ENCODE assay signal across 20 cellular contexts in genomic region chr3:71887256-71887655, GRCh38.
DNase-seq lines count a peak whose midpoint lies in the region; ATAC-seq, FAIRE-seq and TF ChIP-seq lines count a peak whose summit lies in the region.
"Had no signal": no experiment of that assay in that cellular context is flagged by ENCODE, and none has a peak within 500 bp of the region (broad histone marks: within the 10 kb centered on the region; RNA-seq: fewer than 3 reads in every experiment).

No MANE protein-coding gene starts in this region.

- H3K4me1 ChIP-seq in neutrophil (ENCODE audit: control insufficient read depth in 1 of 2, insufficient read depth in 1 of 2, low read depth in 1 of 2, low read length in 1 of 2), result peaks cover 29 to 40% of the 10 kb centered on the region in 2 experiments
- H3K4me1 ChIP-seq in PC-3 (ENCODE audit: insufficient read depth, low read length), result no peaks in the 10 kb centered on the region
- peaks cover 0 to 13% (median 5%) of the 10 kb centered on the region in 9 donors for H3K4me1 ChIP-seq in heart right ventricle
- H3K4me1 ChIP-seq: A549, Caco-2 had no signal

- peak; percentile 68 for DNase-seq in D721Med (ENCODE audit: insufficient read length, low spot score)
- DNase-seq in NCI-H82 (lab: John Stamatoyannopoulos, UW), result peak; percentile 79
- no peak for DNase-seq in PC-3
- no peak for DNase-seq in cardiac septum (ENCODE audit: low spot score)
- no peak for DNase-seq in heart right ventricle
- DNase-seq: 8988T; C1 segment of cervical spinal cord; Caco-2; CD4-positive, alpha-beta memory T cell; DMS53; DMS79 treated with DMSO at 0.1 percent for 48 hours; GF-D8; GOT3; HFFc6 had no signal

- 81 to 82% methylated on average over 2 of the region's 2 CpGs for WGBS in heart right ventricle, 2 donors

- no peak overlapping the region for H3K4me2 ChIP-seq in PC-3 (ENCODE audit: low read length)
- H3K4me2 ChIP-seq: A549 had no signal

- CTCF ChIA-PET in PC-3 (lab: Charles Lee), result no interaction called here

- intact Hi-C loops in PC-3 (cut with micrococcal nuclease), result no loop called here
- intact Hi-C loops in cardiac septum (cut with DNase I), result no loop called here
- intact Hi-C loops in heart right ventricle (cut with DNase I), result no loop called here

- TF ChIP-seq CTCF in D721Med (IDR thresholded peaks at IDR 0.05; ENCODE audit: insufficient read depth, missing control alignments) (no peak), neutrophil (IDR thresholded peaks at IDR 0.05) (no peak), PC-3 (conservative IDR thresholded peaks at IDR 0.05; ENCODE audit: low read depth, low read length) (no peak), heart right ventricle (IDR thresholded peaks at IDR 0.05) (no peak)

- no peak overlapping the region for H3K9ac ChIP-seq in PC-3 (ENCODE audit: low read length)

- POLR2A ChIA-PET in PC-3 (lab: Charles Lee; ENCODE audit: unreplicated experiment), result no interaction called here

- no peaks in the 10 kb centered on the region for H3K79me2 ChIP-seq in PC-3 (ENCODE audit: low read length)

- no peak overlapping the region for H2AFZ ChIP-seq in PC-3 (ENCODE audit: low read length)

- no peaks in the 10 kb centered on the region for H3K9me2 ChIP-seq in PC-3 (replicated peaks; ENCODE audit: low read length)

- H3K27ac ChIP-seq in neutrophil, result peak overlapping the region; percentile 33
- no peak overlapping the region for H3K27ac ChIP-seq in PC-3 (ENCODE audit: low read length)
- H3K27ac ChIP-seq in heart right ventricle, result no peak overlapping the region
- H3K27ac ChIP-seq: A549 had no signal

- no peaks in the 10 kb centered on the region for H3F3A ChIP-seq in PC-3 (ENCODE audit: low read length, unreplicated experiment)

- H3K27me3 ChIP-seq in neutrophil, result no peaks in the 10 kb centered on the region
- H3K27me3 ChIP-seq in PC-3 (ENCODE audit: low read length), result peaks cover 62% of the 10 kb centered on the region
- peaks cover 0 to 56% (median 0%) of the 10 kb centered on the region in 7 donors for H3K27me3 ChIP-seq in heart right ventricle

- H3K4me3 ChIP-seq in neutrophil (ENCODE audit: low read depth in 1 of 2, low read length in 1 of 2) (no peak overlapping the region), PC-3 (ENCODE audit: low read length) (no peak overlapping the region), heart right ventricle (no peak overlapping the region)
- H3K4me3 ChIP-seq: A549, HAP-1 had no signal

- FAIRE-seq in D721Med (lab: Jason Lieb, UNC), result peak; percentile 98
- FAIRE-seq: A549, GM12891, GM18507, H54 had no signal

- no TSS peak for BruUV-seq in PC-3 (replicated peaks; lab: Mats Ljungman, UMichigan)

- ATAC-seq in PC-3 (no peak), heart right ventricle (no peak)
- ATAC-seq: A549 had no signal

- no peaks in the 10 kb centered on the region for H3K9me3 ChIP-seq in neutrophil
- H3K9me3 ChIP-seq in PC-3 (ENCODE audit: low read length), result no peaks in the 10 kb centered on the region
- H3K9me3 ChIP-seq in heart right ventricle, result no peaks in the 10 kb centered on the region
- H3K9me3 ChIP-seq: A549, Caco-2, HAP-1 had no signal

- H4K20me1 ChIP-seq in PC-3 (ENCODE audit: low read length), result no peaks in the 10 kb centered on the region

- H3K36me3 ChIP-seq in neutrophil, result no peaks in the 10 kb centered on the region
- H3K36me3 ChIP-seq in PC-3 (ENCODE audit: low read depth, low read length), result no peaks in the 10 kb centered on the region
- H3K36me3 ChIP-seq in heart right ventricle, result no peaks in the 10 kb centered on the region
- H3K36me3 ChIP-seq: HAP-1 had no signal

Comparison
In these comparisons a context has a peak if more than half of its experiments do, and no peak if none do; other contexts are left out.
1. DNase-seq: peak in D721Med (single experiment) and NCI-H82 (single experiment); none in PC-3 (single experiment), cardiac septum (single experiment) and heart right ventricle (0 of 2).